ENCODE assay signal across 1 cellular context in the genomic region with DNA sequence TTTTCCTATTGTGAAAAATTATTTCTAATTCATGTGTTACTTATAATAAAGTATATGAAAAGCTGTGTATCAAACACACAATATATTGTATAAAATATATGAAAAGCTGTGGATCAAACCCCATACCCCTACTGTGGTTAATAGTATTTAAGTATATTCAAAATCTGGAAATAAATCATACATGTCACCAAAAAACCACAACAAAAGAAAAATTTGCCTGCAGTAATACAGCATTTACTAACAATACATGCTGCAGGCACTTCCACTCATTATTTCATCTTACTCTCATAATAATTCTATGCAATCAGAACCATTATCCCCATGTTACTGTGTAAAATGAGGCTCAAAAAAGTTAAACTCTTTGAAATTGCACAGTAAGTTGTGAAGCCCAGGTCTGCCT.
TF ChIP-seq lines count a peak whose summit lies in the region.

No MANE protein-coding gene starts in this region.

TF ChIP-seq in endothelial cell of umbilical vein, 7 proteins besides CTCF, POLR2A, EP300 and RAD21 (continued from another document):
- TF ChIP-seq GATA2 (IDR thresholded peaks at IDR 0.05; ENCODE audit: insufficient read depth, insufficient read length, low read depth, low read length), result no peak
- no peak for TF ChIP-seq MYC (IDR thresholded peaks at IDR 0.05; ENCODE audit: low read depth, low read length)
- no peak for TF ChIP-seq POLR2AphosphoS5 (IDR thresholded peaks at IDR 0.05; ENCODE audit: insufficient read depth, low read depth, low read length)
TF ChIP-seq in endothelial cell of umbilical vein: peak in this region for 0.
